Comparison of ENCODE assay signal across 19 cellular contexts in genomic region chr7:48183370-48183743, GRCh38. TPM values are rescaled to one million over a fixed set of nuclear protein-coding genes. Genes with fewer than 3 reads are reported as not detected.
DNase-seq lines count a peak whose midpoint lies in the region; ATAC-seq and TF ChIP-seq lines count a peak whose summit lies in the region.
"Had no signal": no experiment of that assay in that cellular context is flagged by ENCODE, and none has a peak within 500 bp of the region (broad histone marks: within the 10 kb centered on the region; RNA-seq: fewer than 3 reads in every experiment).

No MANE protein-coding gene starts in this region.

- no peaks in the 10 kb centered on the region for H3K79me2 ChIP-seq in neural progenitor cell (ENCODE audit: low read depth)

- peaks cover 11% of the 10 kb centered on the region for H3K4me1 ChIP-seq in neural progenitor cell
- H3K4me1 ChIP-seq in heart right ventricle = no peaks in the 10 kb centered on the region
- no peaks in the 10 kb centered on the region for H3K4me1 ChIP-seq in spleen
- H3K4me1 ChIP-seq: BLaER1, right lobe of liver had no signal

- H3K27me3 Mint-ChIP-seq in neural progenitor cell (ENCODE audit: insufficient read depth, low read depth) = no peaks in the 10 kb centered on the region

- H3K9me3 ChIP-seq in neural progenitor cell (ENCODE audit: low read depth) (no peaks in the 10 kb centered on the region), heart right ventricle (peaks cover 0 to 18% (median 4%) of the 10 kb centered on the region in 11 donors), spleen (peaks cover 0 to 15% (median 9%) of the 10 kb centered on the region in 8 donors)
- H3K9me3 ChIP-seq: BLaER1, right lobe of liver had no signal

- H3K36me3 Mint-ChIP-seq in neural progenitor cell = peaks cover 8% of the 10 kb centered on the region

- DNase-seq in DMS79 (lab: John Stamatoyannopoulos, UW) (peak; percentile 86), NCI-H187 treated with DMSO at 0.1 percent for 48 hours (lab: John Stamatoyannopoulos, UW) (peak; percentile 2), cerebellum (ENCODE audit: low spot score) (peak; percentile 19), neural progenitor cell (ENCODE audit: low spot score) (no peak), heart right ventricle (no peak), spleen (no peak), NCI-H1048 (lab: John Stamatoyannopoulos, UW) (no peak)
- no peak for DNase-seq in central memory CD4-positive, alpha-beta T cell
- DNase-seq: activated T-cell treated with anti-CD3 and anti-CD28 coated beads, Interleukin-2, amount 50 U/mL, for 1 hour; amygdala; head of caudate nucleus; KG1; left colon; NCI-H2029; right lobe of liver; stimulated activated naive CD8-positive, alpha-beta T cell treated with anti-CD3 and anti-CD28 coated beads, Interleukin-15, Interleukin-2, amounts not matched to agents 100 U/mL and 50 U/mL, for 24 hours had no signal

- H3K4me2 ChIP-seq in neural progenitor cell = no peak overlapping the region
- H3K4me2 ChIP-seq: BLaER1 had no signal

- TF ChIP-seq POLR2A in spleen (IDR thresholded peaks at IDR 0.05) = no peak

- no peak overlapping the region for H3K9ac ChIP-seq in neural progenitor cell
- H3K9ac ChIP-seq: BLaER1 had no signal

- H3K27ac ChIP-seq in neural progenitor cell (no peak overlapping the region), heart right ventricle (no peak overlapping the region), spleen (no peak overlapping the region)
- H3K27ac ChIP-seq: BLaER1, right lobe of liver had no signal

- 79 to 82% methylated on average over 5 of the region's 5 CpGs for WGBS in heart right ventricle, 2 donors
- 78 to 88% (median 85%) methylated on average over 5 of the region's 5 CpGs for WGBS in spleen, 5 donors

- H3K27ac Mint-ChIP-seq in neural progenitor cell = peak overlapping the region; percentile 84
- H3K27ac Mint-ChIP-seq: natural killer cell treated with Interleukin-12 subunit alpha and Interleukin-12 subunit beta and Interleukin-15 and Interleukin-18, amount 100 ng/mL, for 72 hours had no signal

- no peaks in the 10 kb centered on the region for H3F3A ChIP-seq in neural progenitor cell (ENCODE audit: low read depth)

- no peaks in the 10 kb centered on the region for H4K20me1 ChIP-seq in neural progenitor cell (ENCODE audit: low read depth)
- H4K20me1 ChIP-seq: BLaER1 had no signal

- H2AFZ ChIP-seq in neural progenitor cell (replicated peaks) = peak overlapping the region; percentile 26

- H3K4me3 ChIP-seq in neural progenitor cell (no peak overlapping the region), heart right ventricle (no peak overlapping the region), spleen (no peak overlapping the region)
- H3K4me3 ChIP-seq: BLaER1, right lobe of liver had no signal

- intact Hi-C loops in heart right ventricle (cut with DNase I) (no loop called here), spleen (cut with DNase I; ENCODE audit: low total_unique reads) (no loop called here)

- H3K36me3 ChIP-seq in neural progenitor cell (no peaks in the 10 kb centered on the region), heart right ventricle (no peaks in the 10 kb centered on the region), spleen (peaks cover 0 to 10% (median 0%) of the 10 kb centered on the region in 6 donors)
- H3K36me3 ChIP-seq: BLaER1, right lobe of liver had no signal

- TF ChIP-seq CTCF in neural progenitor cell (IDR thresholded peaks at IDR 0.05) (no peak), heart right ventricle (IDR thresholded peaks at IDR 0.05) (no peak), spleen (IDR thresholded peaks at IDR 0.05 in 8 of 11, conservative IDR thresholded peaks at IDR 0.05 in 3 of 11) (no peak)

- ATAC-seq in heart right ventricle = no peak
- ATAC-seq: activated CD4-positive, CD25-positive, alpha-beta regulatory T cell treated with anti-CD3 and anti-CD28 coated beads, Interleukin-2, amount 50 U/mL, for 24 hours; left colon; natural killer cell treated with Interleukin-12 subunit alpha and Interleukin-12 subunit beta and Interleukin-15 and Interleukin-18, amount 100 ng/mL, for 72 hours; right lobe of liver; stimulated activated naive CD8-positive, alpha-beta T cell treated with anti-CD3 and anti-CD28 coated beads, Interleukin-15, Interleukin-2, amounts not matched to agents 100 U/mL and 50 U/mL, for 24 hours had no signal

- peaks cover 14% of the 10 kb centered on the region for H3K9me3 Mint-ChIP-seq in neural progenitor cell

- H3K27me3 ChIP-seq in neural progenitor cell (no peaks in the 10 kb centered on the region), heart right ventricle (no peaks in the 10 kb centered on the region), spleen (replicated peaks in 1 of 7) (peaks cover 0 to 4% (median 0%) of the 10 kb centered on the region in 7 donors)
- H3K27me3 ChIP-seq: BLaER1, right lobe of liver had no signal

- no peak overlapping the region for H3K4me3 Mint-ChIP-seq in neural progenitor cell
- H3K4me3 Mint-ChIP-seq: natural killer cell treated with Interleukin-12 subunit alpha and Interleukin-12 subunit beta and Interleukin-15 and Interleukin-18, amount 100 ng/mL, for 72 hours had no signal

- H3K4me1 Mint-ChIP-seq in neural progenitor cell = peaks cover 20% of the 10 kb centered on the region

RNA-seq across cellular contexts. Expression of gene ABCA13, which starts 12.1 kb away (rescaled TPM):
- total RNA-seq in cerebellum (0.64 TPM), neural progenitor cell (ENCODE audit: low replicate concordance) (not detected in 2 replicates), heart right ventricle (under 1 TPM; 0.02 to 0.37 (median 0.07) TPM), spleen (10 to 100 TPM in 2 of 7 donors, 1 to 10 TPM in 3, under 1 TPM in 2; 0.55 to 19.0 (median 4.2) TPM)
- polyA plus RNA-seq in heart right ventricle (under 1 TPM in 1 of 2 donors, not detected in 1; 0.01 TPM), spleen (under 1 TPM; 0.02 to 0.10 (median 0.03) TPM)
- total RNA-seq: natural killer cell treated with Interleukin-12 subunit alpha and Interleukin-12 subunit beta and Interleukin-15 and Interleukin-18, amount 100 ng/mL, for 72 hours had no signal

Comparison
In these comparisons a context has a peak if more than half of its experiments do, and no peak if none do; other contexts are left out.
1. DNase-seq: peak in DMS79 (single experiment), NCI-H187 treated with DMSO at 0.1 percent for 48 hours (single experiment) and cerebellum (single experiment); none in neural progenitor cell (single experiment), heart right ventricle (0 of 2), central memory CD4-positive, alpha-beta T cell (single experiment), spleen (single experiment) and NCI-H1048 (single experiment).